In the genomic region with DNA sequence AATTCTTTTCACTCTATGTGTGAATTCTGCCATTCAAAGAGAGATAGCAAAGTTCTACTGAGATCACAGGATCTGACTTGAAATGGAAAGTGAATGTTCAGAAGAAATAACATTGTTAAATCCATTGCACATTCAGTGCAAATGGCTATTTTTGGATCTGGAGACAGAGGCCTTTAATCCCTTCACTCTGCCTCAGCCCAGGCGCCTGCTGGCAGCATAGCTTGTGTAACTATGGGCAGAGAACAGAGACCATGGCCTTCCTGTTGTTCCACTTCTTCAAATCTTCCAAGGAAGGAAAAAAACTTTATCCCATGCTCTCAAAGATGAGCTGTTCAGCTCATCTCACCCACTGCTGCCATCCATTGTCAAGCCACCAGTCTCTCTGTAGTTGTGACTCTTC, we compare ENCODE assay signal across 14 cellular contexts.
"Had no signal": no experiment of that assay in that cellular context is flagged by ENCODE, and none has a peak within 500 bp of the region (broad histone marks: within the 10 kb centered on the region; RNA-seq: fewer than 3 reads in every experiment).

No MANE protein-coding gene starts in this region.

- ATAC-seq: activated CD8-positive, alpha-beta T cell treated with anti-CD3 and anti-CD28 coated beads, Interleukin-2, amount 10 ng/mL, durations not matched to agents 7 days and 5 days; mucosa of descending colon; natural killer cell treated with Interleukin-12 subunit alpha and Interleukin-12 subunit beta and Interleukin-15 and Interleukin-18, amount 100 ng/mL, for 72 hours; T-cell; WTC11 had no signal

- H3K27ac ChIP-seq: prostate gland had no signal

- H3K4me3 ChIP-seq: mucosa of descending colon, prostate gland, sigmoid colon had no signal

- H3K36me3 ChIP-seq: prostate gland, sigmoid colon had no signal

- DNase-seq: activated CD4-positive, alpha-beta T cell treated with anti-CD3 and anti-CD28 coated beads for 48 hours; activated CD8-positive, alpha-beta memory T cell treated with anti-CD3 and anti-CD28 coated beads, Interleukin-2, amount 50 U/mL, for 48 hours; activated CD8-positive, alpha-beta T cell treated with anti-CD3 and anti-CD28 coated beads, Interleukin-2, amount 10 ng/mL, durations not matched to agents 7 days and 5 days; cortex of kidney; effector CD8-positive, alpha-beta T cell; immature natural killer cell; mucosa of descending colon; occipital lobe; sigmoid colon; stimulated activated CD4-positive, alpha-beta T cell treated with anti-CD3 and anti-CD28 coated beads, Interleukin-12 subunit alpha, Interleukin-12 subunit beta, amount 100 ng/mL, for 4 hours; T-cell had no signal

- H3K27me3 ChIP-seq: sigmoid colon had no signal

- H3K4me1 ChIP-seq: prostate gland, sigmoid colon had no signal

- H3K9me3 ChIP-seq: mucosa of descending colon, prostate gland, sigmoid colon had no signal
